9 cellular contexts compared by ENCODE assay signal in genomic region chr19:53868091-53868891, GRCh38. TPM values are rescaled to one million over a fixed set of nuclear protein-coding genes. Genes with fewer than 3 reads are reported as not detected.
DNase-seq lines count a peak whose midpoint lies in the region; ATAC-seq and TF ChIP-seq lines count a peak whose summit lies in the region.
"Had no signal": no experiment of that assay in that cellular context is flagged by ENCODE, and none has a peak within 500 bp of the region (broad histone marks: within the 10 kb centered on the region; RNA-seq: fewer than 3 reads in every experiment).

No MANE protein-coding gene starts in this region.

- peak overlapping the region; percentile 91 for H3K56ac ChIP-seq in mesendoderm (ENCODE audit: low read length)

- no peak for TF ChIP-seq POLR2A in testis (IDR thresholded peaks at IDR 0.05)

- H4K5ac ChIP-seq in mesendoderm (ENCODE audit: low read length), result no peak overlapping the region

- H3K23ac ChIP-seq in mesendoderm (ENCODE audit: low read length), result no peak overlapping the region

- TF ChIP-seq CTCF in WTC11 (IDR thresholded peaks at IDR 0.05) (no peak), testis (IDR thresholded peaks at IDR 0.05) (no peak)

- no peak overlapping the region for H2AK5ac ChIP-seq in mesendoderm (ENCODE audit: low read length)

- peak overlapping the region; percentile 84 for H3K4me2 ChIP-seq in mesendoderm (ENCODE audit: low read length)

- peaks cover 19% of the 10 kb centered on the region for H3K4me1 Mint-ChIP-seq in WTC11
- peaks cover 40 to 45% of the 10 kb centered on the region in 2 donors for H3K4me1 Mint-ChIP-seq in effector memory CD8-positive, alpha-beta T cell (ENCODE audit: low read depth in 2 of 2)

- H3K27ac ChIP-seq in mesendoderm (ENCODE audit: low read depth, low read length) (peak overlapping the region; percentile 39), testis (peak overlapping the region; percentile 94 to 95)

- H3K9me3 ChIP-seq in testis, result no peaks in the 10 kb centered on the region

- H3K4me3 ChIP-seq in mesendoderm (ENCODE audit: low read length) (peak overlapping the region; percentile 86), testis (peak overlapping the region; percentile 61 to 80)
- H3K4me3 ChIP-seq: GM12878 had no signal

- peaks cover 14% of the 10 kb centered on the region for H3K79me2 ChIP-seq in mesendoderm (ENCODE audit: control insufficient read depth, insufficient read depth, low read length)

- peak overlapping the region; percentile 93 for H3K4me3 Mint-ChIP-seq in WTC11
- H3K4me3 Mint-ChIP-seq in effector memory CD8-positive, alpha-beta T cell, result peak overlapping the region; percentile 96 to 99

- peak overlapping the region; percentile 51 for H2BK5ac ChIP-seq in mesendoderm (ENCODE audit: low read length)

- no peaks in the 10 kb centered on the region for H3K27me3 ChIP-seq in mesendoderm (ENCODE audit: insufficient read depth, low read length, poor library complexity)
- no peaks in the 10 kb centered on the region for H3K27me3 ChIP-seq in testis

- peaks cover 15% of the 10 kb centered on the region for H3K36me3 Mint-ChIP-seq in WTC11
- H3K36me3 Mint-ChIP-seq in effector memory CD8-positive, alpha-beta T cell (ENCODE audit: insufficient read depth), result peaks cover 82% of the 10 kb centered on the region

- peak overlapping the region; percentile 30 for H2BK120ac ChIP-seq in mesendoderm (ENCODE audit: low read depth, low read length)

- H3K79me1 ChIP-seq in mesendoderm (ENCODE audit: low read length), result peaks cover 5% of the 10 kb centered on the region

- WGBS in mesendoderm (ENCODE audit: extremely low coverage, insufficient coverage, low lambda C conversion rate), result no CpG with 5 or more reads among the region's 37 CpGs
- 0 to 1% methylated on average over 28 to 32 of the region's 37 CpGs for WGBS in testis, 2 donors

- ATAC-seq in WTC11 (no peak), HG03354 (IDR thresholded peaks at IDR 0.05; ENCODE audit: poor library complexity, severe bottlenecking, unreplicated experiment) (no peak)
- no peak for ATAC-seq in effector memory CD8-positive, alpha-beta T cell (replicated peaks)
- ATAC-seq: GM12878 had no signal

- H3K9ac ChIP-seq in mesendoderm (ENCODE audit: low read length), result peak overlapping the region; percentile 90

- H3K4ac ChIP-seq in mesendoderm (ENCODE audit: low read depth, low read length), result peak overlapping the region; percentile 94

- no peak overlapping the region for H2BK15ac ChIP-seq in mesendoderm (replicated peaks; ENCODE audit: low read depth)

- no peaks in the 10 kb centered on the region for H3K9me3 Mint-ChIP-seq in WTC11
- H3K9me3 Mint-ChIP-seq in effector memory CD8-positive, alpha-beta T cell, result no peaks in the 10 kb centered on the region

- CTCF ChIA-PET in WTC11 (lab: Charles Lee), result interaction anchor here (0.5 to 4.8 kb wide), 20 partner anchors 9 to 268 kb away, joined by 3 to 40 read pairs (median 8); partner anchors contain the start of genes CNOT3 and PRKCG

- H3K18ac ChIP-seq in mesendoderm (ENCODE audit: low read length), result peak overlapping the region; percentile 79

- DNase-seq in A172 (ENCODE audit: low spot score), result peak; percentile 83
- DNase-seq in HCEC 1CT, result peak; percentile 74
- DNase-seq in WTC11 (ENCODE audit: low spot score), result peak; percentile 58
- DNase-seq in effector memory CD8-positive, alpha-beta T cell, result peak; percentile 57 to 62 (median 59)
- DNase-seq in mesendoderm, result peak; percentile 88
- peak; percentile 40 for DNase-seq in testis
- DNase-seq in mucosa of gallbladder (ENCODE audit: low spot score), result no peak

- peak overlapping the region; percentile 85 for H3K27ac Mint-ChIP-seq in WTC11
- peak overlapping the region; percentile 100 for H3K27ac Mint-ChIP-seq in effector memory CD8-positive, alpha-beta T cell

- H3K36me3 ChIP-seq in mesendoderm (ENCODE audit: control insufficient read depth, insufficient read depth, low read length) (no peaks in the 10 kb centered on the region), testis (ENCODE audit: low read depth, missing control alignments) (no peaks in the 10 kb centered on the region)

- H4K8ac ChIP-seq in mesendoderm (ENCODE audit: low read depth, low read length), result no peak overlapping the region

- H3K27me3 Mint-ChIP-seq in WTC11 (ENCODE audit: low read depth), result peaks cover under 1% of the 10 kb centered on the region; the same call in 1 of the 2 replicates
- H3K27me3 Mint-ChIP-seq in effector memory CD8-positive, alpha-beta T cell, result no peaks in the 10 kb centered on the region

- peaks cover 2% of the 10 kb centered on the region for H3K4me1 ChIP-seq in mesendoderm (ENCODE audit: control insufficient read depth, low read depth, low read length)
- H3K4me1 ChIP-seq in testis, result peaks cover 18% of the 10 kb centered on the region

- POLR2A ChIA-PET in WTC11 (lab: Charles Lee), result interaction anchor here (0.5 to 4.1 kb wide), 28 partner anchors 8 to 273 kb away, joined by 3 to 43 read pairs (median 5); partner anchors contain the start of genes CACNG7, CNOT3, PRKCG and PRPF31

- intact Hi-C loops in testis (cut with DNase I; ENCODE audit: low total_unique reads), result no loop called here

TF ChIP-seq in WTC11, 78 proteins besides CTCF, POLR2A, EP300 and RAD21 (continues in another document):
- TF ChIP-seq ZNF671 (CRISPR knock-in tag; IDR thresholded peaks at IDR 0.05) (peak; percentile 69; the same call in 1 of the 2 replicates), SMAD3 (CRISPR knock-in tag; IDR thresholded peaks at IDR 0.05; ENCODE audit: borderline replicate concordance) (no peak), ZMAT4 (CRISPR knock-in tag; IDR thresholded peaks at IDR 0.05) (no peak), ATF2 (CRISPR knock-in tag; IDR thresholded peaks at IDR 0.05; ENCODE audit: borderline replicate concordance, low read depth) (no peak)
- TF ChIP-seq, protein P1, sequence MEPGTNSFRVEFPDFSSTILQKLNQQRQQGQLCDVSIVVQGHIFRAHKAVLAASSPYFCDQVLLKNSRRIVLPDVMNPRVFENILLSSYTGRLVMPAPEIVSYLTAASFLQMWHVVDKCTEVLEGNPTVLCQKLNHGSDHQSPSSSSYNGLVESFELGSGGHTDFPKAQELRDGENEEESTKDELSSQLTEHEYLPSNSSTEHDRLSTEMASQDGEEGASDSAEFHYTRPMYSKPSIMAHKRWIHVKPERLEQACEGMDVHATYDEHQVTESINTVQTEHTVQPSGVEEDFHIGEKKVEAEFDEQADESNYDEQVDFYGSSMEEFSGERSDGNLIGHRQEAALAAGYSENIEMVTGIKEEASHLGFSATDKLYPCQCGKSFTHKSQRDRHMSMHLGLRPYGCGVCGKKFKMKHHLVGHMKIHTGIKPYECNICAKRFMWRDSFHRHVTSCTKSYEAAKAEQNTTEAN (CRISPR knock-in tag; IDR thresholded peaks at IDR 0.05), result no peak

RNA-seq across cellular contexts. Expression of gene MYADM, which starts 0.6 kb away (rescaled TPM):
- total RNA-seq in A172 (2014; rRNA removed; shearing (Covaris generic)), result 34.9 and 49.7 TPM in 2 replicates
- total RNA-seq in WTC11 (2021) (78.6 to 86.4 TPM (median 79.7 TPM) in 3 replicates), testis (10 to 100 TPM; 48.7 to 57.8 TPM), mucosa of gallbladder (125 TPM)
- polyA plus RNA-seq in mesendoderm (2013, experiment 1 of 2), result 133 TPM
- 128 TPM for polyA plus RNA-seq in mesendoderm (2013, experiment 2 of 2)
- 128 TPM for polyA plus RNA-seq in testis (ENCODE audit: insufficient read depth, low read depth, low replicate concordance)

RNA-seq across cellular contexts. Expression of gene PRKCG, which starts 13.7 kb away (rescaled TPM):
- 2.2 TPM in 1 of 2 replicates, not detected in the other for total RNA-seq in A172 (2014; rRNA removed; shearing (Covaris generic))
- total RNA-seq in WTC11 (2021) (23.0 to 30.0 TPM (median 27.5 TPM) in 3 replicates), testis (10 to 100 TPM in 1 of 2 donors, 1 to 10 TPM in 1; 3.7 to 10.6 TPM), mucosa of gallbladder (0.09 TPM)
- 1.8 TPM for polyA plus RNA-seq in mesendoderm (2013, experiment 1 of 2)
- polyA plus RNA-seq in mesendoderm (2013, experiment 2 of 2), result 2.0 TPM
- 4.3 TPM for polyA plus RNA-seq in testis (ENCODE audit: insufficient read depth, low read depth, low replicate concordance)
- total RNA-seq: GM12878 had no signal
- polyA plus RNA-seq: GM12878 had no signal

RNA-seq across cellular contexts. Expression of gene CACNG7, which starts 40.8 kb away (rescaled TPM):
- 0.07 TPM in 1 of 2 replicates, not detected in the other for total RNA-seq in A172 (2014; rRNA removed; shearing (Covaris generic))
- total RNA-seq in WTC11 (2021), result 33.3 to 44.1 TPM (median 43.2 TPM) in 3 replicates
- 5.9 TPM for polyA plus RNA-seq in mesendoderm (2013, experiment 1 of 2)
- polyA plus RNA-seq in mesendoderm (2013, experiment 2 of 2), result 5.7 TPM
- under 1 TPM; 0.39 to 0.81 TPM for total RNA-seq in testis
- 0.53 TPM for polyA plus RNA-seq in testis (ENCODE audit: insufficient read depth, low read depth, low replicate concordance)
- not detected for total RNA-seq in mucosa of gallbladder
- total RNA-seq: GM12878 had no signal
- polyA plus RNA-seq: GM12878 had no signal

RNA-seq across cellular contexts. Expression of gene NLRP12, which starts 44.2 kb away (rescaled TPM):
- not detected in 2 replicates for total RNA-seq in A172 (2014; rRNA removed; shearing (Covaris generic))
- total RNA-seq in WTC11 (2021) (4.7 to 5.6 TPM (median 4.9 TPM) in 3 replicates), testis (1 to 10 TPM in 1 of 2 donors, under 1 TPM in 1; 0.16 to 1.5 TPM), mucosa of gallbladder (0.20 TPM)
- 1.0 TPM for polyA plus RNA-seq in mesendoderm (2013, experiment 1 of 2)
- 0.95 TPM for polyA plus RNA-seq in mesendoderm (2013, experiment 2 of 2)
- not detected for polyA plus RNA-seq in testis (ENCODE audit: insufficient read depth, low read depth, low replicate concordance)
- total RNA-seq: GM12878 had no signal
- polyA plus RNA-seq: GM12878 had no signal

Comparison
In these comparisons a context has a peak if more than half of its experiments do, and no peak if none do; other contexts are left out.
1. RNA of gene CACNG7, which starts 40.8 kb away (total RNA-seq): 33.3 to 44.1 TPM in WTC11; 0.39 to 0.81 TPM in testis, not detected in mucosa of gallbladder (single experiment) and 0.07 TPM in A172; every median in the first group is over 10 times any median in the second.